ENCODE assay signal across 9 cellular contexts in genomic region chr22:35381424-35381772, GRCh38. TPM values are rescaled to one million over a fixed set of nuclear protein-coding genes. Genes with fewer than 3 reads are reported as not detected.
DNase-seq lines count a peak whose midpoint lies in the region; ATAC-seq and TF ChIP-seq lines count a peak whose summit lies in the region.
"Had no signal": no experiment of that assay in that cellular context is flagged by ENCODE, and none has a peak within 500 bp of the region (broad histone marks: within the 10 kb centered on the region; RNA-seq: fewer than 3 reads in every experiment).

No MANE protein-coding gene starts in this region.

- in situ Hi-C loops in KBM-7 (cut with MboI; ENCODE audit: low pct_unique_long_range_greater_than_20kb, low sequenced_read_pairs): no loop called here

- no peaks in the 10 kb centered on the region for H3K36me3 ChIP-seq in A673 (ENCODE audit: insufficient read depth, low read length, poor library complexity, severe bottlenecking)
- no peaks in the 10 kb centered on the region for H3K36me3 ChIP-seq in KMS-11 (ENCODE audit: insufficient read depth)
- H3K36me3 ChIP-seq in muscle layer of duodenum (ENCODE audit: control insufficient read depth in 1 of 2, insufficient read depth in 2 of 2, low read length in 2 of 2): peaks cover 4 to 9% of the 10 kb centered on the region in 2 donors

- TF ChIP-seq CTCF in A673 (conservative IDR thresholded peaks at IDR 0.05; ENCODE audit: low read depth, low read length): no peak
- TF ChIP-seq CTCF in KMS-11 (conservative IDR thresholded peaks at IDR 0.05; ENCODE audit: low read depth, low read length): no peak

- no TSS peak for BruUV-seq in A673 (replicated peaks; lab: Mats Ljungman, UMichigan)

- no peaks in the 10 kb centered on the region for H3K9me3 Mint-ChIP-seq in dendritic cell treated with granulocyte-macrophage colony-stimulating factor and Interleukin-4, amounts not matched to agents 40 ng/mL and 50 ng/mL, for 4 days

- H3K4me2 ChIP-seq in KMS-11: peak overlapping the region; percentile 77

- CTCF ChIA-PET in A673 (lab: Charles Lee): interaction anchor here (0.6 kb wide), 1 partner anchor 28 kb away, joined by 3 read pairs; no protein-coding TSS in a partner anchor

- no peak for DNase-seq in A673 (ENCODE audit: low spot score)
- DNase-seq in cerebellar cortex (ENCODE audit: low spot score): no peak
- no peak for DNase-seq in KBM-7
- no peak for DNase-seq in SIG-M5 (lab: John Stamatoyannopoulos, UW)
- DNase-seq: NCI-H2107 had no signal

- peaks cover 21% of the 10 kb centered on the region for H3K4me1 ChIP-seq in A673 (ENCODE audit: insufficient read depth, low read length, poor library complexity, severe bottlenecking)
- H3K4me1 ChIP-seq in KMS-11 (ENCODE audit: low read depth, poor library complexity, severe bottlenecking): peaks cover 39% of the 10 kb centered on the region
- peaks cover 17 to 27% of the 10 kb centered on the region in 2 donors for H3K4me1 ChIP-seq in muscle layer of duodenum (ENCODE audit: control insufficient read depth in 1 of 2, insufficient read depth in 2 of 2, low read length in 2 of 2)

- peak overlapping the region; percentile 97 for H3K4me3 Mint-ChIP-seq in dendritic cell treated with granulocyte-macrophage colony-stimulating factor and Interleukin-4, amounts not matched to agents 40 ng/mL and 50 ng/mL, for 4 days

- H3K4me3 ChIP-seq in A673 (ENCODE audit: low read depth, low read length, poor library complexity, severe bottlenecking) (peak overlapping the region; percentile 42), KMS-11 (IDR thresholded peaks at IDR 0.05; ENCODE audit: insufficient read depth, low read depth, low read length) (no peak overlapping the region), muscle layer of duodenum (ENCODE audit: low read depth in 1 of 2, low read length in 2 of 2) (peak overlapping the region; percentile 74 to 79)

- H3K27ac Mint-ChIP-seq in dendritic cell treated with granulocyte-macrophage colony-stimulating factor and Interleukin-4, amounts not matched to agents 40 ng/mL and 50 ng/mL, for 4 days: peak overlapping the region; percentile 88

- H3K27me3 ChIP-seq in A673 (replicated peaks; ENCODE audit: insufficient read depth, low read depth, low read length, poor library complexity) (no peaks in the 10 kb centered on the region), KMS-11 (ENCODE audit: insufficient read depth, low read depth) (no peaks in the 10 kb centered on the region), muscle layer of duodenum (ENCODE audit: low read depth, low read length) (no peaks in the 10 kb centered on the region)

- H3K9ac ChIP-seq in KMS-11: peak overlapping the region; percentile 48; the same call in 1 of the 2 replicates

- intact Hi-C loops in A673 (cut with micrococcal nuclease; ENCODE audit: unreplicated experiment): no loop called here
- intact Hi-C loops in dendritic cell treated with granulocyte-macrophage colony-stimulating factor and Interleukin-4, amounts not matched to agents 40 ng/mL and 50 ng/mL, for 4 days (cut with micrococcal nuclease): loop anchor here (1.0 kb wide), 2 partner anchors 29 kb away; no protein-coding TSS in a partner anchor

- no peaks in the 10 kb centered on the region for H3K79me2 ChIP-seq in KMS-11 (ENCODE audit: insufficient read depth, low read depth)

- H3K36me3 Mint-ChIP-seq in dendritic cell treated with granulocyte-macrophage colony-stimulating factor and Interleukin-4, amounts not matched to agents 40 ng/mL and 50 ng/mL, for 4 days (ENCODE audit: low read depth): peaks cover 55% of the 10 kb centered on the region

- ATAC-seq in HG02798 (IDR thresholded peaks at IDR 0.05; ENCODE audit: poor library complexity, unreplicated experiment): no peak

- H2AFZ ChIP-seq in KMS-11 (ENCODE audit: low read depth): peak overlapping the region; percentile 93

- no peaks in the 10 kb centered on the region for H4K20me1 ChIP-seq in KMS-11 (ENCODE audit: insufficient read depth)

- H3K9me3 ChIP-seq in A673 (ENCODE audit: low read depth, low read length, poor library complexity, severe bottlenecking) (no peaks in the 10 kb centered on the region), muscle layer of duodenum (ENCODE audit: control insufficient read depth in 1 of 2, low read length in 2 of 2) (no peaks in the 10 kb centered on the region)

- H3K27ac ChIP-seq in A673 (ENCODE audit: low read depth, low read length, poor library complexity, severe bottlenecking) (no peak overlapping the region), KMS-11 (peak overlapping the region; percentile 39; the same call in 1 of the 2 replicates), muscle layer of duodenum (ENCODE audit: low read length) (peak overlapping the region; percentile 79)

- H3K4me1 Mint-ChIP-seq in dendritic cell treated with granulocyte-macrophage colony-stimulating factor and Interleukin-4, amounts not matched to agents 40 ng/mL and 50 ng/mL, for 4 days (ENCODE audit: low read depth): peaks cover 82% of the 10 kb centered on the region

- no peaks in the 10 kb centered on the region for H3K27me3 Mint-ChIP-seq in dendritic cell treated with granulocyte-macrophage colony-stimulating factor and Interleukin-4, amounts not matched to agents 40 ng/mL and 50 ng/mL, for 4 days

- POLR2A ChIA-PET in A673 (lab: Charles Lee; ENCODE audit: low non-redundant PET): no interaction called here

RNA-seq across cellular contexts. Expression of gene HMOX1, which starts 0.5 kb away (rescaled TPM):
- total RNA-seq in A673 (2021): 2.5 and 2.8 TPM in 2 replicates

RNA-seq across cellular contexts. Expression of gene MCM5, which starts 18.5 kb away (rescaled TPM):
- total RNA-seq in A673 (2021): 245 and 261 TPM in 2 replicates
